Comparison of ENCODE assay signal across 1 cellular context in the genomic region with DNA sequence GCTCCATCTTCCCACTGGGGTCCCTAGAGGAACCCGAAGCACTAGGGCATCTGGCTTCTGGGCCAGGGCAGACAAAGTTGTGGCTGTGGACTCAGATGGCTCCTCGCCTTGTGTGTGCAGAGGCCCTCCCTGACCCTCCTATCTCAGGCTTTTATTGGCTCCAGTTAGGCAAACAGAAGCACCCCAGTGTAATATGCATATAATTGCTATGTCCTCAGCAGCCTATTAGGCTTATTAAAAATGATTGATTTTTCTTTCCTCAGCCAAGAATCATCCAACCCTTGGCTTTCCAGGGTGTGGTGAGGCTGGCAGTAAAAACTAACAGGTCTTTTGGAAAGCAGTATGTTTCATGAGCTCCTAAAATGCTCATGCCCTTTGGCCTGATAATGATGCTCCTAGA.
A peak's percentile ranks its signal among the peaks of the same experiment; 100 is the strongest.
TF ChIP-seq lines count a peak whose summit lies in the region.

No MANE protein-coding gene starts in this region.

TF ChIP-seq in HepG2, 621 proteins besides CTCF, POLR2A, EP300 and RAD21:
- TF ChIP-seq ARHGAP35 (CRISPR knock-in tag; IDR thresholded peaks at IDR 0.05; ENCODE audit: borderline replicate concordance), result no peak
- TF ChIP-seq, protein P1, sequence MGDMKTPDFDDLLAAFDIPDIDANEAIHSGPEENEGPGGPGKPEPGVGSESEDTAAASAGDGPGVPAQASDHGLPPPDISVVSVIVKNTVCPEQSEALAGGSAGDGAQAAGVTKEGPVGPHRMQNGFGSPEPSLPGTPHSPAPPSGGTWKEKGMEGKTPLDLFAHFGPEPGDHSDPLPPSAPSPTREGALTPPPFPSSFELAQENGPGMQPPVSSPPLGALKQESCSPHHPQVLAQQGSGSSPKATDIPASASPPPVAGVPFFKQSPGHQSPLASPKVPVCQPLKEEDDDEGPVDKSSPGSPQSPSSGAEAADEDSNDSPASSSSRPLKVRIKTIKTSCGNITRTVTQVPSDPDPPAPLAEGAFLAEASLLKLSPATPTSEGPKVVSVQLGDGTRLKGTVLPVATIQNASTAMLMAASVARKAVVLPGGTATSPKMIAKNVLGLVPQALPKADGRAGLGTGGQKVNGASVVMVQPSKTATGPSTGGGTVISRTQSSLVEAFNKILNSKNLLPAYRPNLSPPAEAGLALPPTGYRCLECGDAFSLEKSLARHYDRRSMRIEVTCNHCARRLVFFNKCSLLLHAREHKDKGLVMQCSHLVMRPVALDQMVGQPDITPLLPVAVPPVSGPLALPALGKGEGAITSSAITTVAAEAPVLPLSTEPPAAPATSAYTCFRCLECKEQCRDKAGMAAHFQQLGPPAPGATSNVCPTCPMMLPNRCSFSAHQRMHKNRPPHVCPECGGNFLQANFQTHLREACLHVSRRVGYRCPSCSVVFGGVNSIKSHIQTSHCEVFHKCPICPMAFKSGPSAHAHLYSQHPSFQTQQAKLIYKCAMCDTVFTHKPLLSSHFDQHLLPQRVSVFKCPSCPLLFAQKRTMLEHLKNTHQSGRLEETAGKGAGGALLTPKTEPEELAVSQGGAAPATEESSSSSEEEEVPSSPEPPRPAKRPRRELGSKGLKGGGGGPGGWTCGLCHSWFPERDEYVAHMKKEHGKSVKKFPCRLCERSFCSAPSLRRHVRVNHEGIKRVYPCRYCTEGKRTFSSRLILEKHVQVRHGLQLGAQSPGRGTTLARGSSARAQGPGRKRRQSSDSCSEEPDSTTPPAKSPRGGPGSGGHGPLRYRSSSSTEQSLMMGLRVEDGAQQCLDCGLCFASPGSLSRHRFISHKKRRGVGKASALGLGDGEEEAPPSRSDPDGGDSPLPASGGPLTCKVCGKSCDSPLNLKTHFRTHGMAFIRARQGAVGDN (CRISPR knock-in tag; IDR thresholded peaks at IDR 0.05), result 0 out of 2 replicates have a peak, but pooled peaks have one; percentile 18
